In the genomic region with DNA sequence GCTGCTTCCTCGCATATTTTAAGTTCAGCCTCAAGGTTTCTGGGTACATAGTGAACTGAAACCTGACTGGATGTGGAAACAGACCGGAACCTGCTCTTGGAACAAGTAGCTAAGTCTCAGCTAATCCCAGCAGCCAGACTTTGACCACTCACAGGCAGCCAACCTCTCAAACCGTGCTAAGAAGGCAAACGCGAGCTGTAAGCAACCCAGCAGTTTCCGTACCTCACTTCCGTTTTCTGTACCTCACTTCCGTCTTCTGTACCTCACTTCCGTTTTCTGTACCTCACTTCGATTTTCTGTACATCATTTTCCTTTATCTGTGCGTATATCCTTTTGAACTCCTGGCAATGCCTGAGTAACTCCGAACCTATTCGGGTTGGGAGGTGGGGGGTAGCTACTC, we compare ENCODE assay signal across 12 cellular contexts.
DNase-seq lines count a peak whose midpoint lies in the region; ATAC-seq, FAIRE-seq and TF ChIP-seq lines count a peak whose summit lies in the region.
"Had no signal": no experiment of that assay in that cellular context is flagged by ENCODE, and none has a peak within 500 bp of the region (broad histone marks: within the 10 kb centered on the region; RNA-seq: fewer than 3 reads in every experiment).

No MANE protein-coding gene starts in this region.

- H3K4me1 Mint-ChIP-seq in osteocyte (ENCODE audit: unreplicated experiment): peaks cover 3% of the 10 kb centered on the region

- TF ChIP-seq CTCF in adrenal gland (IDR thresholded peaks at IDR 0.05) (no peak), osteocyte (IDR thresholded peaks at IDR 0.05) (no peak), HepG2 (CRISPR knock-in tag; IDR thresholded peaks at IDR 0.05) (no peak)

- peak overlapping the region in 2 of 5 donors; percentile 69 to 76 for H3K27ac ChIP-seq in adrenal gland
- no peak overlapping the region for H3K27ac ChIP-seq in HepG2 (ENCODE audit: extremely low read length, insufficient read depth, low read length)

- 74 to 84% (median 80%) methylated on average over 13 of the region's 13 CpGs for WGBS in adrenal gland, 4 donors
- 94% methylated on average over 13 of the region's 13 CpGs for WGBS in HepG2 (ENCODE audit: low lambda C conversion rate)

- FAIRE-seq in HTR-8/SVneo (lab: Jason Lieb, UNC) (no peak), HepG2 (lab: Jason Lieb, UNC) (no peak)
- FAIRE-seq: bronchial epithelial cell had no signal

- no peak overlapping the region for H3K27ac Mint-ChIP-seq in osteocyte (ENCODE audit: unreplicated experiment)

- in situ Hi-C loops in HepG2 (cut with HindIII; ENCODE audit: extremely low pct_ligation_motif_present, low pct_unique_long_range_greater_than_20kb): no loop called here

- no TSS peak for BruUV-seq in HepG2 (replicated peaks; lab: Mats Ljungman, UMichigan)

- H3K4me2 ChIP-seq in HepG2 (ENCODE audit: low read depth, low read length): no peak overlapping the region

- H3K9me3 ChIP-seq in MG63: no peaks in the 10 kb centered on the region
- H3K9me3 ChIP-seq in adrenal gland (replicated peaks in 1 of 3): no peaks in the 10 kb centered on the region
- no peaks in the 10 kb centered on the region for H3K9me3 ChIP-seq in HepG2 (ENCODE audit: low read length)

- POLR2A ChIA-PET in HepG2 (lab: Yijun Ruan, JAX): no interaction called here

- H3K4me3 ChIP-seq in MG63 (peak overlapping the region; percentile 28), adrenal gland (peak overlapping the region in 2 of 4 donors; percentile 5 to 49), HepG2 (replicated peaks in 1 of 3; ENCODE audit: insufficient read depth in 1 of 3, low read depth in 2 of 3, low read length in 3 of 3) (no peak overlapping the region)

- H3K27me3 Mint-ChIP-seq in osteocyte (ENCODE audit: unreplicated experiment): no peaks in the 10 kb centered on the region

- DNase-seq in CD1c-positive myeloid dendritic cell (ENCODE audit: extremely low spot score): peak; percentile 77
- no peak for DNase-seq in MG63
- DNase-seq in adrenal gland: peak in 6 of 7 donors; percentile 36 to 62 (median 48)
- no peak for DNase-seq in osteocyte (ENCODE audit: extremely low spot score, unreplicated experiment)
- no peak for DNase-seq in HTR-8/SVneo (ENCODE audit: insufficient read length, low spot score)
- no peak for DNase-seq in NCI-H1092 treated with DMSO at 0.1 percent for 48 hours (lab: John Stamatoyannopoulos, UW)
- no peak for DNase-seq in HepG2 (ENCODE audit: low spot score)
- DNase-seq: activated T-cell treated with anti-CD3 and anti-CD28 coated beads for 4 hours, KG1, NCI-H524 had no signal

- no peak for ATAC-seq in GM21381 (IDR thresholded peaks at IDR 0.05; ENCODE audit: unreplicated experiment)
- ATAC-seq in HepG2: no peak

- TF ChIP-seq EP300 in HepG2 (IDR thresholded peaks at IDR 0.05; ENCODE audit: low read depth in 2 of 2, low read length in 2 of 2) (no peak), HepG2 (CRISPR knock-in tag; IDR thresholded peaks at IDR 0.05; ENCODE audit: borderline replicate concordance) (no peak)

- intact Hi-C loops in adrenal gland (cut with DNase I): no loop called here
- intact Hi-C loops in HepG2 (cut with micrococcal nuclease; ENCODE audit: unreplicated experiment): no loop called here

- H3K36me3 ChIP-seq in MG63 (no peaks in the 10 kb centered on the region), adrenal gland (replicated peaks in 1 of 2) (no peaks in the 10 kb centered on the region), HepG2 (replicated peaks in 1 of 2; ENCODE audit: control insufficient read depth in 1 of 2, insufficient read depth in 2 of 2, low read length in 2 of 2) (no peaks in the 10 kb centered on the region)

- H2AFZ ChIP-seq in HepG2 (ENCODE audit: low read length): no peak overlapping the region

- CTCF ChIA-PET in HepG2 (lab: Yijun Ruan, JAX; ENCODE audit: low intra/inter-chr PET ratio, low total read pairs): no interaction called here

- TF ChIP-seq RAD21 in HepG2 (CRISPR knock-in tag; IDR thresholded peaks at IDR 0.05): no peak

- H3K4me3 Mint-ChIP-seq in osteocyte (ENCODE audit: unreplicated experiment): peak overlapping the region; percentile 23

- no peak for TF ChIP-seq POLR2A in adrenal gland (IDR thresholded peaks at IDR 0.05)
- no peak for TF ChIP-seq POLR2A in HepG2 (IDR thresholded peaks at IDR 0.05; ENCODE audit: insufficient read depth in 1 of 2, low read depth in 2 of 2, low read length in 2 of 2)

- no peaks in the 10 kb centered on the region for H4K20me1 ChIP-seq in HepG2 (ENCODE audit: insufficient read depth, low read length)

- H3K27me3 ChIP-seq in MG63 (no peaks in the 10 kb centered on the region), adrenal gland (no peaks in the 10 kb centered on the region), HepG2 (ENCODE audit: control insufficient read depth in 1 of 2, insufficient read depth in 2 of 2, low read length in 2 of 2) (no peaks in the 10 kb centered on the region)

- peaks cover 3 to 4% of the 10 kb centered on the region in 2 donors for H3K4me1 ChIP-seq in adrenal gland (replicated peaks in 1 of 2)
- peaks cover 18% of the 10 kb centered on the region for H3K4me1 ChIP-seq in HepG2 (ENCODE audit: insufficient read depth, low read length)

- H3K36me3 Mint-ChIP-seq in osteocyte (ENCODE audit: unreplicated experiment): no peaks in the 10 kb centered on the region

- no peaks in the 10 kb centered on the region for H3K79me2 ChIP-seq in HepG2 (ENCODE audit: insufficient read depth, low read length)

- peaks cover 3% of the 10 kb centered on the region for H3K9me3 Mint-ChIP-seq in osteocyte (ENCODE audit: unreplicated experiment)

- H3K9ac ChIP-seq in HepG2 (ENCODE audit: insufficient read depth, low read depth, low read length): no peak overlapping the region

TF ChIP-seq in HepG2, 621 proteins besides CTCF, POLR2A, EP300 and RAD21 (continues in another document):
- no peak for TF ChIP-seq ZNF546 (CRISPR knock-in tag; conservative IDR thresholded peaks at IDR 0.05)
- TF ChIP-seq, protein P1, sequence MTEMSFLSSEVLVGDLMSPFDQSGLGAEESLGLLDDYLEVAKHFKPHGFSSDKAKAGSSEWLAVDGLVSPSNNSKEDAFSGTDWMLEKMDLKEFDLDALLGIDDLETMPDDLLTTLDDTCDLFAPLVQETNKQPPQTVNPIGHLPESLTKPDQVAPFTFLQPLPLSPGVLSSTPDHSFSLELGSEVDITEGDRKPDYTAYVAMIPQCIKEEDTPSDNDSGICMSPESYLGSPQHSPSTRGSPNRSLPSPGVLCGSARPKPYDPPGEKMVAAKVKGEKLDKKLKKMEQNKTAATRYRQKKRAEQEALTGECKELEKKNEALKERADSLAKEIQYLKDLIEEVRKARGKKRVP (CRISPR knock-in tag; IDR thresholded peaks at IDR 0.05): no peak
- no peak for TF ChIP-seq U2AF1 (optimal IDR thresholded peaks at IDR 0.05; ENCODE audit: low read depth, low read length)
- TF ChIP-seq PITX1 (CRISPR knock-in tag; IDR thresholded peaks at IDR 0.05): no peak
- TF ChIP-seq PCBP2 (optimal IDR thresholded peaks at IDR 0.05; ENCODE audit: low read depth, low read length, poor library complexity, severe bottlenecking): no peak
- TF ChIP-seq, protein P2, sequence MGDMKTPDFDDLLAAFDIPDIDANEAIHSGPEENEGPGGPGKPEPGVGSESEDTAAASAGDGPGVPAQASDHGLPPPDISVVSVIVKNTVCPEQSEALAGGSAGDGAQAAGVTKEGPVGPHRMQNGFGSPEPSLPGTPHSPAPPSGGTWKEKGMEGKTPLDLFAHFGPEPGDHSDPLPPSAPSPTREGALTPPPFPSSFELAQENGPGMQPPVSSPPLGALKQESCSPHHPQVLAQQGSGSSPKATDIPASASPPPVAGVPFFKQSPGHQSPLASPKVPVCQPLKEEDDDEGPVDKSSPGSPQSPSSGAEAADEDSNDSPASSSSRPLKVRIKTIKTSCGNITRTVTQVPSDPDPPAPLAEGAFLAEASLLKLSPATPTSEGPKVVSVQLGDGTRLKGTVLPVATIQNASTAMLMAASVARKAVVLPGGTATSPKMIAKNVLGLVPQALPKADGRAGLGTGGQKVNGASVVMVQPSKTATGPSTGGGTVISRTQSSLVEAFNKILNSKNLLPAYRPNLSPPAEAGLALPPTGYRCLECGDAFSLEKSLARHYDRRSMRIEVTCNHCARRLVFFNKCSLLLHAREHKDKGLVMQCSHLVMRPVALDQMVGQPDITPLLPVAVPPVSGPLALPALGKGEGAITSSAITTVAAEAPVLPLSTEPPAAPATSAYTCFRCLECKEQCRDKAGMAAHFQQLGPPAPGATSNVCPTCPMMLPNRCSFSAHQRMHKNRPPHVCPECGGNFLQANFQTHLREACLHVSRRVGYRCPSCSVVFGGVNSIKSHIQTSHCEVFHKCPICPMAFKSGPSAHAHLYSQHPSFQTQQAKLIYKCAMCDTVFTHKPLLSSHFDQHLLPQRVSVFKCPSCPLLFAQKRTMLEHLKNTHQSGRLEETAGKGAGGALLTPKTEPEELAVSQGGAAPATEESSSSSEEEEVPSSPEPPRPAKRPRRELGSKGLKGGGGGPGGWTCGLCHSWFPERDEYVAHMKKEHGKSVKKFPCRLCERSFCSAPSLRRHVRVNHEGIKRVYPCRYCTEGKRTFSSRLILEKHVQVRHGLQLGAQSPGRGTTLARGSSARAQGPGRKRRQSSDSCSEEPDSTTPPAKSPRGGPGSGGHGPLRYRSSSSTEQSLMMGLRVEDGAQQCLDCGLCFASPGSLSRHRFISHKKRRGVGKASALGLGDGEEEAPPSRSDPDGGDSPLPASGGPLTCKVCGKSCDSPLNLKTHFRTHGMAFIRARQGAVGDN (CRISPR knock-in tag; IDR thresholded peaks at IDR 0.05): no peak
- no peak for TF ChIP-seq PHF8 (CRISPR knock-in tag; IDR thresholded peaks at IDR 0.05)
- no peak for TF ChIP-seq ZNF766 (CRISPR knock-in tag; IDR thresholded peaks at IDR 0.05; ENCODE audit: borderline replicate concordance)
- TF ChIP-seq REXO4 (CRISPR knock-in tag; IDR thresholded peaks at IDR 0.05; ENCODE audit: borderline replicate concordance): no peak
- no peak for TF ChIP-seq ATF7 (IDR thresholded peaks at IDR 0.05)
- no peak for TF ChIP-seq ATF7 (CRISPR knock-in tag; IDR thresholded peaks at IDR 0.05)
- TF ChIP-seq, protein P3, sequence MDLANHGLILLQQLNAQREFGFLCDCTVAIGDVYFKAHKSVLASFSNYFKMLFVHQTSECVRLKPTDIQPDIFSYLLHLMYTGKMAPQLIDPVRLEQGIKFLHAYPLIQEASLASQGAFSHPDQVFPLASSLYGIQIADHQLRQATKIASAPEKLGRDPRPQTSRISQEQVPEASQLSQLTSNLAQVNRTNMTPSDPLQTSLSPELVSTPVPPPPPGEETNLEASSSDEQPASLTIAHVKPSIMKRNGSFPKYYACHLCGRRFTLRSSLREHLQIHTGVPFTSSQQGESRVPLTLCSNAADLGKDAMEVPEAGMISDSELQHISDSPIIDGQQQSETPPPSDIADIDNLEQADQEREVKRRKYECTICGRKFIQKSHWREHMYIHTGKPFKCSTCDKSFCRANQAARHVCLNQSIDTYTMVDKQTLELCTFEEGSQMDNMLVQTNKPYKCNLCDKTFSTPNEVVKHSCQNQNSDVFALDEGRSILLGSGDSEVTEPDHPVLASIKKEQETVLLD (CRISPR knock-in tag; IDR thresholded peaks at IDR 0.05; ENCODE audit: low read depth): no peak

Comparison
In these comparisons a context has a peak if more than half of its experiments do, and no peak if none do; other contexts are left out.
1. DNase-seq: peak in CD1c-positive myeloid dendritic cell (single experiment) and adrenal gland (6 of 7); none in MG63 (single experiment), osteocyte (single experiment), HTR-8/SVneo (single experiment), NCI-H1092 treated with DMSO at 0.1 percent for 48 hours (single experiment) and HepG2 (single experiment).